Comparison of ENCODE assay signal across 9 cellular contexts in genomic region chr9:7976167-7976755, GRCh38.
DNase-seq lines count a peak whose midpoint lies in the region; ATAC-seq, FAIRE-seq and TF ChIP-seq lines count a peak whose summit lies in the region.
"Had no signal": no experiment of that assay in that cellular context is flagged by ENCODE, and none has a peak within 500 bp of the region (broad histone marks: within the 10 kb centered on the region; RNA-seq: fewer than 3 reads in every experiment).

No MANE protein-coding gene starts in this region.

- ATAC-seq in GM21515 (IDR thresholded peaks at IDR 0.05; ENCODE audit: unreplicated experiment) (peak; percentile 99), pancreas (peak in 3 of 4 donors; percentile 39 to 68 (median 44)), gastrocnemius medialis (no peak)

- H3K4me1 Mint-ChIP-seq in IgD-negative memory B cell, result peaks cover 40 to 49% (median 48%) of the 10 kb centered on the region in 3 donors

- H3K9me3 Mint-ChIP-seq in IgD-negative memory B cell, result peaks cover 0 to 2% (median 0%) of the 10 kb centered on the region in 3 donors

- TF ChIP-seq CTCF in pancreas (IDR thresholded peaks at IDR 0.05), result no peak
- no peak for TF ChIP-seq CTCF in gastrocnemius medialis (IDR thresholded peaks at IDR 0.05 in 4 of 5, conservative IDR thresholded peaks at IDR 0.05 in 1 of 5)

- no peaks in the 10 kb centered on the region for H3K36me3 ChIP-seq in pancreas
- H3K36me3 ChIP-seq in gastrocnemius medialis, result no peaks in the 10 kb centered on the region

- WGBS in pancreas, 2 donors, result 57 to 74% methylated on average over 4 of the region's 4 CpGs

- TF ChIP-seq POLR2A in gastrocnemius medialis (IDR thresholded peaks at IDR 0.05), result no peak

- H3K27ac ChIP-seq in pancreas, result no peak overlapping the region
- H3K27ac ChIP-seq in gastrocnemius medialis, result no peak overlapping the region

- H3K27me3 Mint-ChIP-seq in IgD-negative memory B cell, result no peaks in the 10 kb centered on the region

- H3K4me3 ChIP-seq in pancreas (no peak overlapping the region), gastrocnemius medialis (no peak overlapping the region)

- no peaks in the 10 kb centered on the region for H3K9me3 ChIP-seq in pancreas
- H3K9me3 ChIP-seq in gastrocnemius medialis, result no peaks in the 10 kb centered on the region

- DNase-seq in GDM1 (lab: John Stamatoyannopoulos, UW) (peak; percentile 73), pancreas (no peak), gastrocnemius medialis (no peak), NCI-H1417 (lab: John Stamatoyannopoulos, UW) (no peak), frontal cortex (ENCODE audit: low spot score in 2 of 2) (no peak)
- peak; percentile 25 for DNase-seq in activated CD8-positive, alpha-beta memory T cell treated with anti-CD3 and anti-CD28 coated beads, Interleukin-2, amount 50 U/mL, for 1 hour (ENCODE audit: extremely low read depth)

- H3K4me1 ChIP-seq in pancreas, result no peaks in the 10 kb centered on the region
- H3K4me1 ChIP-seq in gastrocnemius medialis, result no peaks in the 10 kb centered on the region

- peak overlapping the region; percentile 4 to 75 (median 46) for H3K4me3 Mint-ChIP-seq in IgD-negative memory B cell

- in situ Hi-C loops in gastrocnemius medialis (cut with MboI; ENCODE audit: low sequenced_read_pairs in 4 of 4), result no loop called here

- FAIRE-seq in pancreas (lab: Jason Lieb, UNC), result no peak
- FAIRE-seq in frontal cortex (lab: Jason Lieb, UNC), result no peak
- FAIRE-seq: endothelial cell of umbilical vein had no signal

- no peaks in the 10 kb centered on the region for H3K36me3 Mint-ChIP-seq in IgD-negative memory B cell

- no peaks in the 10 kb centered on the region for H3K27me3 ChIP-seq in pancreas
- no peaks in the 10 kb centered on the region for H3K27me3 ChIP-seq in gastrocnemius medialis

- intact Hi-C loops in pancreas (cut with DNase I), result no loop called here
- intact Hi-C loops in gastrocnemius medialis (cut with DNase I; ENCODE audit: low total_unique reads), result no loop called here

- peak overlapping the region; percentile 15 to 80 (median 32) for H3K27ac Mint-ChIP-seq in IgD-negative memory B cell

Comparison
In these comparisons a context has a peak if more than half of its experiments do, and no peak if none do; other contexts are left out.
1. DNase-seq: peak in GDM1 (single experiment) and activated CD8-positive, alpha-beta memory T cell treated with anti-CD3 and anti-CD28 coated beads, Interleukin-2, amount 50 U/mL, for 1 hour (single experiment); none in pancreas (0 of 6), gastrocnemius medialis (0 of 2), NCI-H1417 (0 of 3) and frontal cortex (0 of 2).
2. ATAC-seq: peak in GM21515 (single experiment) and pancreas (3 of 4); none in gastrocnemius medialis (0 of 2).